19 cellular contexts compared by ENCODE assay signal in genomic region chr1:204545881-204546280, GRCh38. TPM values are rescaled to one million over a fixed set of nuclear protein-coding genes. Genes with fewer than 3 reads are reported as not detected.
DNase-seq lines count a peak whose midpoint lies in the region; ATAC-seq, FAIRE-seq and TF ChIP-seq lines count a peak whose summit lies in the region.
"Had no signal": no experiment of that assay in that cellular context is flagged by ENCODE, and none has a peak within 500 bp of the region (broad histone marks: within the 10 kb centered on the region; RNA-seq: fewer than 3 reads in every experiment).

No MANE protein-coding gene starts in this region.

- no peak for ATAC-seq in activated T-cell treated with anti-CD3 and anti-CD28 coated beads, Interleukin-2, amount 50 U/mL, for 4 hours
- peak; percentile 22 for ATAC-seq in T-helper 17 cell
- no peak for ATAC-seq in GM18511 (IDR thresholded peaks at IDR 0.05; ENCODE audit: unreplicated experiment)
- ATAC-seq: HepG2 had no signal

- peaks cover 18% of the 10 kb centered on the region for H3K4me1 ChIP-seq in thymus (ENCODE audit: control insufficient read depth, insufficient read depth, low read length)
- H3K4me1 ChIP-seq: Caco-2 had no signal

- peak overlapping the region; percentile 87 for H3K27ac ChIP-seq in thymus (ENCODE audit: low read depth)
- H3K27ac ChIP-seq: ovary, PC-9, VCaP had no signal

- TF ChIP-seq CTCF in D721Med (IDR thresholded peaks at IDR 0.05; ENCODE audit: insufficient read depth, missing control alignments), result no peak

- H3K9me3 ChIP-seq in T-helper 17 cell (ENCODE audit: control insufficient read depth, low read length, poor library complexity, severe bottlenecking), result no peaks in the 10 kb centered on the region
- H3K9me3 ChIP-seq in thymus (ENCODE audit: control insufficient read depth), result no peaks in the 10 kb centered on the region
- H3K9me3 ChIP-seq: Caco-2, ovary had no signal

- peak overlapping the region; percentile 4 for H3K4me3 Mint-ChIP-seq in activated T-cell treated with anti-CD3 and anti-CD28 coated beads, Interleukin-2, amount 50 U/mL, for 4 hours
- H3K4me3 Mint-ChIP-seq in T-helper 17 cell, result no peak overlapping the region
- H3K4me3 Mint-ChIP-seq: type B pancreatic cell had no signal

- peaks cover 70% of the 10 kb centered on the region for H3K36me3 Mint-ChIP-seq in activated T-cell treated with anti-CD3 and anti-CD28 coated beads, Interleukin-2, amount 50 U/mL, for 4 hours (ENCODE audit: insufficient read depth)
- H3K36me3 Mint-ChIP-seq in T-helper 17 cell (ENCODE audit: low read depth), result peaks cover 17% of the 10 kb centered on the region

- peaks cover 52% of the 10 kb centered on the region for H3K4me1 Mint-ChIP-seq in activated T-cell treated with anti-CD3 and anti-CD28 coated beads, Interleukin-2, amount 50 U/mL, for 4 hours (ENCODE audit: low read depth)
- peaks cover 32% of the 10 kb centered on the region for H3K4me1 Mint-ChIP-seq in T-helper 17 cell

- no peaks in the 10 kb centered on the region for H3K27me3 Mint-ChIP-seq in activated T-cell treated with anti-CD3 and anti-CD28 coated beads, Interleukin-2, amount 50 U/mL, for 4 hours (ENCODE audit: low read depth)
- no peaks in the 10 kb centered on the region for H3K27me3 Mint-ChIP-seq in T-helper 17 cell
- H3K27me3 Mint-ChIP-seq: type B pancreatic cell had no signal

- DNase-seq in activated T-cell treated with anti-CD3 and anti-CD28 coated beads, Interleukin-2, amount 50 U/mL, for 4 hours, result no peak
- DNase-seq in activated T-cell treated with anti-CD3 and anti-CD28 coated beads, Interleukin-2, amount 50 U/mL, for 1 hour, result no peak
- DNase-seq in T-helper 17 cell, result no peak
- DNase-seq in dedifferentiated amniotic fluid mesenchymal stem cell (ENCODE audit: extremely low spot score), result peak; percentile 21
- DNase-seq in cerebellum (ENCODE audit: low spot score), result no peak
- no peak for DNase-seq in D721Med (ENCODE audit: insufficient read length, low spot score)
- DNase-seq: Caco-2, midbrain, MV-4-11, NCI-H2081, NCI-H526 treated with DMSO at 0.1 percent for 48 hours, ovary, PC-9 had no signal

- H3K36me3 ChIP-seq in thymus (ENCODE audit: control insufficient read depth, insufficient read depth), result peaks cover 47% of the 10 kb centered on the region
- H3K36me3 ChIP-seq: ovary had no signal

- peak overlapping the region; percentile 85 for H3K27ac Mint-ChIP-seq in T-helper 17 cell
- H3K27ac Mint-ChIP-seq: type B pancreatic cell had no signal

- 5% methylated on average over 2 of the region's 2 CpGs for WGBS in thymus

- no peaks in the 10 kb centered on the region for H3K9me3 Mint-ChIP-seq in activated T-cell treated with anti-CD3 and anti-CD28 coated beads, Interleukin-2, amount 50 U/mL, for 4 hours
- H3K9me3 Mint-ChIP-seq: type B pancreatic cell had no signal

- H3K4me3 ChIP-seq in thymus (ENCODE audit: low read length), result no peak overlapping the region
- H3K4me3 ChIP-seq: ovary, PC-9 had no signal

- H3K27me3 ChIP-seq in thymus (ENCODE audit: control insufficient read depth, insufficient read depth), result no peaks in the 10 kb centered on the region
- H3K27me3 ChIP-seq: ovary had no signal

- no peak for FAIRE-seq in D721Med (lab: Jason Lieb, UNC)
- FAIRE-seq: GM19239, HepG2 had no signal

RNA-seq across cellular contexts. Expression of gene MDM4, which starts 29.7 kb away (rescaled TPM):
- 10 to 100 TPM; 57.4 to 70.3 (median 66.0) TPM for total RNA-seq in activated T-cell treated with anti-CD3 and anti-CD28 coated beads, Interleukin-2, amount 50 U/mL, for 4 hours
- total RNA-seq in T-helper 17 cell (100 to 1,000 TPM; 205 to 225 TPM), cerebellum (116 TPM)
- 41.0 TPM for polyA plus RNA-seq in thymus

RNA-seq across cellular contexts. Expression of gene PIK3C2B, which starts 51.3 kb away (rescaled TPM):
- 10 to 100 TPM; 13.6 to 18.1 (median 15.6) TPM for total RNA-seq in activated T-cell treated with anti-CD3 and anti-CD28 coated beads, Interleukin-2, amount 50 U/mL, for 4 hours
- total RNA-seq in T-helper 17 cell (10 to 100 TPM; 35.7 to 51.9 TPM), cerebellum (32.3 TPM)
- 12.6 TPM for polyA plus RNA-seq in thymus
